15 cellular contexts compared by ENCODE assay signal in the genomic region with DNA sequence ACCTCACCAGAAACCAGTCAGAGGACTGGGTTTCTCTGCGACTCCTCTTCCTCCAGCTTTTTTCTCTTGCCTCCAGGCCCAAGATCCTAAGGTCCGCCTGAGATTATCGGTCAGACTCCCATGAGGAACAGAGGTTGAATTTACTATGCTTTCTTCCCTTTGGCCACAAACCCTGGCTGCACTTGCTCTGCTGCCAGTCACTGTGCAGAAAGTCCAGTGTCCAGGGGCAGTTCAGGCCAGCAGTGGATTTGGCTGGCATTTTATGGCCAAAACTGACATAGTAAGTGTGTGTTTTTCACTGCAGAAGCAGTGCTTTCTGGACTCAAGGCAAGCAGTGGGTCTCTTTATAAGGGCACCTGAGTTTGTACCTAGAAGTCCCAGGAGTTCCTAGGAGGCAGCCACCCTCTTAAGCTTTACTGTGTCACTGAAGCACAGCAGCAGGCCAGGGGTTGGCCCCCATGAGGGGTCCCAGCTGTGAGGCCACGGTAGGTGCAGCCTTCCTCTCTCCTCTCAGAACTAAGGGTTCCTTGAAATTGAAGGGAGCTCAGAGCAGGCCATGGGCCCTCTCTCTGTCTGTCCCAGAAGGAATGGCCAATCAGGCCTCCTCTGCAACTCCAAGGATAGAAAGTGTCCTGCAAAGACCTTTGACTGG.
"Had no signal": no experiment of that assay in that cellular context is flagged by ENCODE, and none has a peak within 500 bp of the region (broad histone marks: within the 10 kb centered on the region; RNA-seq: fewer than 3 reads in every experiment).

No MANE protein-coding gene starts in this region.

- H3K27ac Mint-ChIP-seq: activated CD4-positive, alpha-beta T cell treated with anti-CD3 and anti-CD28 coated beads for 36 hours; activated naive CD8-positive, alpha-beta T cell treated with anti-CD3 and anti-CD28 coated beads for 36 hours; natural killer cell; WTC11 had no signal

- H3K27me3 ChIP-seq: upper lobe of right lung had no signal

- H3K36me3 Mint-ChIP-seq: activated naive CD8-positive, alpha-beta T cell treated with anti-CD3 and anti-CD28 coated beads for 36 hours; natural killer cell had no signal

- H3K9me3 Mint-ChIP-seq: activated naive CD8-positive, alpha-beta T cell treated with anti-CD3 and anti-CD28 coated beads for 36 hours; natural killer cell; WTC11 had no signal

- H3K9me3 ChIP-seq: upper lobe of right lung had no signal

- H3K27ac ChIP-seq: epithelial cell of prostate, upper lobe of right lung had no signal

- ATAC-seq: activated CD4-positive, alpha-beta T cell treated with anti-CD3 and anti-CD28 coated beads for 36 hours; natural killer cell; upper lobe of right lung had no signal

- H3K36me3 ChIP-seq: upper lobe of right lung had no signal

- H3K4me3 Mint-ChIP-seq: activated CD4-positive, alpha-beta T cell treated with anti-CD3 and anti-CD28 coated beads for 36 hours; activated naive CD8-positive, alpha-beta T cell treated with anti-CD3 and anti-CD28 coated beads for 36 hours; WTC11 had no signal

- H3K4me3 ChIP-seq: coronary artery, lung, upper lobe of right lung had no signal

- DNase-seq: activated CD4-positive, alpha-beta T cell treated with anti-CD3 and anti-CD28 coated beads, Interleukin-2, amount 50 U/mL, for 4 hours; amniotic stem cell; cerebellar nuclear complex; kidney; midbrain; natural killer cell; nucleus accumbens; T-helper 9 cell; upper lobe of right lung had no signal
